In genomic region chr4:153291562-153291961, GRCh38 we compare ENCODE assay signal across 1 cellular context.
TF ChIP-seq lines count a peak whose summit lies in the region.

No MANE protein-coding gene starts in this region.

TF ChIP-seq in HEK293, 187 proteins besides CTCF, POLR2A, EP300 and RAD21 (continued from another document):
- TF ChIP-seq ZNF513 (tag by site-specific recombination; IDR thresholded peaks at IDR 0.05) (peak; percentile 53; the same call in 1 of the 2 replicates), YY2 (tag by site-specific recombination; IDR thresholded peaks at IDR 0.05) (no peak), BCL11A (tag by site-specific recombination; IDR thresholded peaks at IDR 0.05; ENCODE audit: low read depth) (no peak), YY1 (tag by site-specific recombination; IDR thresholded peaks at IDR 0.05) (no peak), ZSCAN18 (tag by site-specific recombination; IDR thresholded peaks at IDR 0.05) (no peak), KLF7 (tag by site-specific recombination; IDR thresholded peaks at IDR 0.05; ENCODE audit: borderline replicate concordance) (no peak), RBAK (tag by site-specific recombination; IDR thresholded peaks at IDR 0.05) (no peak), ZNF175 (tag by site-specific recombination; IDR thresholded peaks at IDR 0.05) (no peak), REST (tag by site-specific recombination; IDR thresholded peaks at IDR 0.05) (no peak), ZNF416 (tag by site-specific recombination; IDR thresholded peaks at IDR 0.05) (no peak), ZNF707 (tag by site-specific recombination; IDR thresholded peaks at IDR 0.05) (no peak), ZNF843 (tag by site-specific recombination; IDR thresholded peaks at IDR 0.05) (no peak), BCL11B (tag by site-specific recombination; IDR thresholded peaks at IDR 0.05; ENCODE audit: low read depth) (no peak), PATZ1 (tag by site-specific recombination; IDR thresholded peaks at IDR 0.05) (no peak)
TF ChIP-seq in HEK293: peak in this region for 3.
